In genomic region chr3:57756022-57756527, GRCh38 we compare ENCODE assay signal across 8 cellular contexts. TPM values are rescaled to one million over a fixed set of nuclear protein-coding genes. Genes with fewer than 3 reads are reported as not detected.
A peak's percentile ranks its signal among the peaks of the same experiment; 100 is the strongest.
DNase-seq lines count a peak whose midpoint lies in the region; ATAC-seq lines count a peak whose summit lies in the region.

A gene with protein sequence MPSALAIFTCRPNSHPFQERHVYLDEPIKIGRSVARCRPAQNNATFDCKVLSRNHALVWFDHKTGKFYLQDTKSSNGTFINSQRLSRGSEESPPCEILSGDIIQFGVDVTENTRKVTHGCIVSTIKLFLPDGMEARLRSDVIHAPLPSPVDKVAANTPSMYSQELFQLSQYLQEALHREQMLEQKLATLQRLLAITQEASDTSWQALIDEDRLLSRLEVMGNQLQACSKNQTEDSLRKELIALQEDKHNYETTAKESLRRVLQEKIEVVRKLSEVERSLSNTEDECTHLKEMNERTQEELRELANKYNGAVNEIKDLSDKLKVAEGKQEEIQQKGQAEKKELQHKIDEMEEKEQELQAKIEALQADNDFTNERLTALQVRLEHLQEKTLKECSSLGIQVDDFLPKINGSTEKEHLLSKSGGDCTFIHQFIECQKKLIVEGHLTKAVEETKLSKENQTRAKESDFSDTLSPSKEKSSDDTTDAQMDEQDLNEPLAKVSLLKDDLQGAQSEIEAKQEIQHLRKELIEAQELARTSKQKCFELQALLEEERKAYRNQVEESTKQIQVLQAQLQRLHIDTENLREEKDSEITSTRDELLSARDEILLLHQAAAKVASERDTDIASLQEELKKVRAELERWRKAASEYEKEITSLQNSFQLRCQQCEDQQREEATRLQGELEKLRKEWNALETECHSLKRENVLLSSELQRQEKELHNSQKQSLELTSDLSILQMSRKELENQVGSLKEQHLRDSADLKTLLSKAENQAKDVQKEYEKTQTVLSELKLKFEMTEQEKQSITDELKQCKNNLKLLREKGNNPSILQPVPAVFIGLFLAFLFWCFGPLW (plus strand): TSS chr3:57756309. CDS start chr3:57757652, 1,343 bp downstream.

- no peaks in the 10 kb centered on the region for H3K9me3 Mint-ChIP-seq in effector memory CD8-positive, alpha-beta T cell

- H3K27ac Mint-ChIP-seq in effector memory CD8-positive, alpha-beta T cell = peak within 1 kb of the TSS; percentile 93 to 95

- DNase-seq in COLO668 (lab: John Stamatoyannopoulos, UW; ENCODE audit: unreplicated experiment) = peak; percentile 92
- peak; percentile 96 for DNase-seq in HT1080 (ENCODE audit: low read depth)
- peak; percentile 99 for DNase-seq in NOMO-1 treated with DMSO at 0.1 percent for 48 hours (lab: John Stamatoyannopoulos, UW; ENCODE audit: unreplicated experiment)
- DNase-seq in activated CD8-positive, alpha-beta memory T cell treated with anti-CD3 and anti-CD28 coated beads for 4 hours (ENCODE audit: low read depth in 2 of 2) = peak; percentile 89 to 95
- DNase-seq in effector memory CD8-positive, alpha-beta T cell = peak; percentile 93 to 96 (median 94)
- peak; percentile 99 for DNase-seq in medulla oblongata (ENCODE audit: extremely low spot score)
- DNase-seq in stimulated activated CD8-positive, alpha-beta memory T cell treated with anti-CD3 and anti-CD28 coated beads, Interleukin-12 subunit alpha, Interleukin-12 subunit beta, amount 100 ng/mL, for 1 hour (ENCODE audit: low read depth) = peak; percentile 92

- H3K36me3 Mint-ChIP-seq in effector memory CD8-positive, alpha-beta T cell (ENCODE audit: insufficient read depth) = peaks cover 27% of the 10 kb centered on the region

- H3K4me1 Mint-ChIP-seq in effector memory CD8-positive, alpha-beta T cell (ENCODE audit: low read depth in 2 of 2) = peaks cover 24 to 33% of the 10 kb centered on the region in 2 donors

- no peaks in the 10 kb centered on the region for H3K27me3 Mint-ChIP-seq in effector memory CD8-positive, alpha-beta T cell

- ATAC-seq in GM21360 (IDR thresholded peaks at IDR 0.05; ENCODE audit: unreplicated experiment) = peak; percentile 82
- peak; percentile 95 for ATAC-seq in effector memory CD8-positive, alpha-beta T cell (replicated peaks)

- peak within 1 kb of the TSS; percentile 94 to 96 for H3K4me3 Mint-ChIP-seq in effector memory CD8-positive, alpha-beta T cell

RNA-seq across cellular contexts. Expression of the gene that starts here (rescaled TPM):
- 37.9 and 48.0 TPM in 2 replicates for total RNA-seq in HT1080 (2014; rRNA removed; shearing (Covaris generic))
- polyA plus RNA-seq in HT1080 (2015; cell fraction: cytosol; rRNA removed) = 34.8 and 48.2 TPM in 2 replicates
- polyA plus RNA-seq in HT1080 (2015; cell fraction: nucleus; rRNA removed) = 40.7 and 43.2 TPM in 2 replicates

Comparison
In these comparisons a context has a peak if more than half of its experiments do, and no peak if none do; other contexts are left out.
1. Peak in every context shown above with its lines: DNase-seq and ATAC-seq.